Comparison of ENCODE assay signal across 7 cellular contexts in genomic region chr2:209556354-209556961, GRCh38.
DNase-seq lines count a peak whose midpoint lies in the region; ATAC-seq, FAIRE-seq and TF ChIP-seq lines count a peak whose summit lies in the region.

No MANE protein-coding gene starts in this region.

- H3K4me2 ChIP-seq in H1 (ENCODE audit: insufficient read depth in 1 of 2, low read depth in 2 of 2, low read length in 2 of 2) = no peak overlapping the region

- no peak overlapping the region for H3K9ac ChIP-seq in H1 (replicated peaks in 1 of 4; ENCODE audit: extremely low read depth in 1 of 4, low read depth in 3 of 4, low read length in 3 of 4)

- H4K20me1 ChIP-seq in H1 (replicated peaks in 1 of 2; ENCODE audit: control insufficient read depth in 1 of 2, insufficient read depth in 2 of 2, low read length in 2 of 2) = no peaks in the 10 kb centered on the region

- no peaks in the 10 kb centered on the region for H3K79me2 ChIP-seq in H1 (ENCODE audit: control insufficient read depth in 1 of 2, insufficient read depth in 2 of 2, low read length in 2 of 2)

- no peak overlapping the region for H2BK15ac ChIP-seq in H1 (ENCODE audit: low read length)

- H4K5ac ChIP-seq in H1 (ENCODE audit: insufficient read length, low read depth, low read length) = no peak overlapping the region

- H3K14ac ChIP-seq in H1 (ENCODE audit: insufficient read length) = no peak overlapping the region

- no peak overlapping the region for H3K4ac ChIP-seq in H1 (replicated peaks; ENCODE audit: insufficient read length, low read depth, low read length)

- H3K9me3 ChIP-seq in H1 (ENCODE audit: insufficient read depth in 2 of 2, low read depth in 1 of 2, low read length in 1 of 2) = no peaks in the 10 kb centered on the region

- 78% methylated on average over 4 of the region's 4 CpGs; no CpG with 5 or more reads in 1 of the 2 experiments for WGBS in H1 (ENCODE audit: extremely low coverage in 1 of 2, insufficient coverage in 1 of 2, insufficient read length in 1 of 2, insufficient replicate concordance in 2 of 2, low coverage in 1 of 2, low lambda C conversion rate in 2 of 2, missing lambda C conversion rate in 1 of 2), 2 experiments

- H2AK5ac ChIP-seq in H1 (ENCODE audit: low read depth, low read length) = no peak overlapping the region

- no peaks in the 10 kb centered on the region for H3K4me1 ChIP-seq in H1 (replicated peaks in 1 of 4; ENCODE audit: control insufficient read depth in 3 of 4, insufficient read depth in 4 of 4, low read length in 3 of 4)

- peak; percentile 70 to 80 for TF ChIP-seq RAD21 in H1 (IDR thresholded peaks at IDR 0.05 in 1 of 2, conservative IDR thresholded peaks at IDR 0.05 in 1 of 2; ENCODE audit: low read depth in 2 of 2, low read length in 2 of 2)

- intact Hi-C loops in left colon (cut with DNase I, micrococcal nuclease) = no loop called here

- H4K91ac ChIP-seq in H1 (replicated peaks; ENCODE audit: insufficient read length, low read length) = no peak overlapping the region

- POLR2A ChIA-PET in H1 (lab: Charles Lee; ENCODE audit: partially characterized antibody) = no interaction called here

- H3K23me2 ChIP-seq in H1 (ENCODE audit: low read depth, low read length) = no peaks in the 10 kb centered on the region

- no peaks in the 10 kb centered on the region for H3K27me3 ChIP-seq in H1 (replicated peaks in 1 of 4; ENCODE audit: control insufficient read depth in 3 of 4, extremely low read depth in 1 of 4, insufficient read depth in 3 of 4, low read length in 3 of 4)

- H3K79me1 ChIP-seq in H1 (ENCODE audit: low read depth, low read length) = no peaks in the 10 kb centered on the region

- H3K23ac ChIP-seq in H1 (ENCODE audit: insufficient read length) = no peak overlapping the region

- H3K4me3 ChIP-seq in HFF-Myc (replicated peaks; ENCODE audit: low read depth, low read length) (no peak overlapping the region), H1 (ENCODE audit: extremely low read depth in 1 of 4, insufficient read depth in 2 of 4, low read depth in 3 of 4, low read length in 4 of 4) (no peak overlapping the region)

- DNase-seq in GM12891 (ENCODE audit: insufficient read length, low spot score) (peak; percentile 2), HFF-Myc (ENCODE audit: extremely low read depth, low read depth) (peak; percentile 40), NCI-H1694 treated with DMSO at 0.1 percent for 48 hours (lab: John Stamatoyannopoulos, UW) (peak; percentile 44), H1 (ENCODE audit: low read depth in 1 of 2, low spot score in 2 of 2) (no peak), pons (ENCODE audit: low spot score) (peak; percentile 47), left colon (no peak)
- no peak for DNase-seq in activated naive CD4-positive, alpha-beta T cell treated with anti-CD3 and anti-CD28 coated beads, Interleukin-2, amount 50 U/mL, for 16 hours

- no peaks in the 10 kb centered on the region for H3K36me3 ChIP-seq in H1 (ENCODE audit: control insufficient read depth in 2 of 4, insufficient read depth in 4 of 4, low read length in 3 of 4)

- TF ChIP-seq POLR2A in GM12891 (IDR thresholded peaks at IDR 0.05; ENCODE audit: low read depth, low read length) (no peak), H1 (IDR thresholded peaks at IDR 0.05; ENCODE audit: control extremely low read depth in 1 of 2, low read depth in 2 of 2, low read length in 2 of 2) (no peak)

- no peak overlapping the region for H3K18ac ChIP-seq in H1 (ENCODE audit: extremely low read depth, low read length)

- CTCF ChIA-PET in H1 (lab: Charles Lee; ENCODE audit: partially characterized antibody) = interaction anchor here (0.6 to 1.9 kb wide), 12 partner anchors 14 to 350 kb away, joined by 3 to 9 read pairs (median 4); partner anchors contain the start of gene MAP2

- H2BK5ac ChIP-seq in H1 (ENCODE audit: low read depth, low read length) = no peak overlapping the region

- H4K8ac ChIP-seq in H1 (ENCODE audit: extremely low read depth, insufficient read depth, low read length) = no peak overlapping the region

- FAIRE-seq in GM12891 (lab: Jason Lieb, UNC) (no peak), H1 (lab: Jason Lieb, UNC) (peak; percentile 50)

- H3K27ac ChIP-seq in H1 (ENCODE audit: low read depth, low read length) = no peak overlapping the region

- no peak overlapping the region for H2BK12ac ChIP-seq in H1 (ENCODE audit: low read depth, low read length)

- H3K56ac ChIP-seq in H1 (replicated peaks; ENCODE audit: insufficient read length, low read depth, low read length) = no peak overlapping the region

- ATAC-seq in left colon = no peak

- H2BK120ac ChIP-seq in H1 (replicated peaks; ENCODE audit: low read depth, low read length) = no peak overlapping the region

- TF ChIP-seq EP300 in H1 (IDR thresholded peaks at IDR 0.05; ENCODE audit: borderline replicate concordance in 1 of 2, low read depth in 2 of 2, low read length in 2 of 2) = no peak

- no peak overlapping the region for H2AFZ ChIP-seq in H1 (ENCODE audit: low read length)

- H2BK20ac ChIP-seq in H1 (ENCODE audit: low read length) = no peak overlapping the region

- TF ChIP-seq CTCF in HFF-Myc (IDR thresholded peaks at IDR 0.05; ENCODE audit: low read depth, low read length, missing control alignments) (peak; percentile 54), H1 (IDR thresholded peaks at IDR 0.05; ENCODE audit: control extremely low read depth in 1 of 3, insufficient read depth in 1 of 3, low read depth in 1 of 3, low read length in 3 of 3) (peak in 2 of 3 experiments; percentile 46 to 58; a peak in 2 of 4 replicates)

TF ChIP-seq in GM12891, 5 proteins besides CTCF, POLR2A, EP300 and RAD21:
- TF ChIP-seq POU2F2 (IDR thresholded peaks at IDR 0.05; ENCODE audit: low read depth, low read length) = no peak
- no peak for TF ChIP-seq POLR2AphosphoS5 (IDR thresholded peaks at IDR 0.05; ENCODE audit: low read depth, low read length)
- TF ChIP-seq TAF1 (IDR thresholded peaks at IDR 0.05; ENCODE audit: low read depth, low read length) = no peak
- no peak for TF ChIP-seq SPI1 (IDR thresholded peaks at IDR 0.05; ENCODE audit: low read depth, low read length)
- no peak for TF ChIP-seq PAX5 (IDR thresholded peaks at IDR 0.05; ENCODE audit: insufficient read depth, low read length, severe bottlenecking)
TF ChIP-seq in GM12891: peak in this region for 0.

TF ChIP-seq in H1, 55 proteins besides CTCF, POLR2A, EP300 and RAD21:
- TF ChIP-seq ATF2 (IDR thresholded peaks at IDR 0.05; ENCODE audit: low read length) (no peak), SAP30 (IDR thresholded peaks at IDR 0.05; ENCODE audit: insufficient read depth, insufficient replicate concordance, low read length) (no peak), CHD2 (IDR thresholded peaks at IDR 0.05; ENCODE audit: low read length) (no peak), SIX5 (IDR thresholded peaks at IDR 0.05; ENCODE audit: low read depth, low read length) (no peak), CHD1 (IDR thresholded peaks at IDR 0.05; ENCODE audit: low read depth, low read length) (no peak), E2F6 (IDR thresholded peaks at IDR 0.05) (no peak), JUND (IDR thresholded peaks at IDR 0.05; ENCODE audit: low read length) (no peak), SIN3A (conservative IDR thresholded peaks at IDR 0.05 in 1 of 2, IDR thresholded peaks at IDR 0.05 in 1 of 2; ENCODE audit: low read depth in 1 of 2, low read length in 2 of 2) (no peak), KDM5A (IDR thresholded peaks at IDR 0.05; ENCODE audit: low read length) (no peak), BRCA1 (IDR thresholded peaks at IDR 0.05; ENCODE audit: low read depth, low read length) (no peak), SP1 (IDR thresholded peaks at IDR 0.05; ENCODE audit: low read depth, low read length) (no peak), FOSL1 (IDR thresholded peaks at IDR 0.05; ENCODE audit: insufficient read depth, low read depth, low read length) (no peak), MAFK (IDR thresholded peaks at IDR 0.05; ENCODE audit: low read depth, low read length) (no peak), EGR1 (IDR thresholded peaks at IDR 0.05; ENCODE audit: borderline replicate concordance, low read depth, low read length) (no peak), SIRT6 (IDR thresholded peaks at IDR 0.05; ENCODE audit: low read length) (no peak), SRF (IDR thresholded peaks at IDR 0.05; ENCODE audit: low read depth, low read length) (no peak), CBX8 (IDR thresholded peaks at IDR 0.05; ENCODE audit: borderline replicate concordance, low read depth, low read length) (no peak), EZH2 (IDR thresholded peaks at IDR 0.05; ENCODE audit: low read depth, low read length, severe bottlenecking) (no peak), SP4 (IDR thresholded peaks at IDR 0.05; ENCODE audit: low read length) (no peak)

Comparison
In these comparisons a context has a peak if more than half of its experiments do, and no peak if none do; other contexts are left out.
1. DNase-seq: peak in GM12891 (single experiment), HFF-Myc (single experiment), NCI-H1694 treated with DMSO at 0.1 percent for 48 hours (single experiment) and pons (single experiment); none in H1 (0 of 2), left colon (0 of 2) and activated naive CD4-positive, alpha-beta T cell treated with anti-CD3 and anti-CD28 coated beads, Interleukin-2, amount 50 U/mL, for 16 hours (single experiment).